1 cellular context compared by ENCODE assay signal in the genomic region with DNA sequence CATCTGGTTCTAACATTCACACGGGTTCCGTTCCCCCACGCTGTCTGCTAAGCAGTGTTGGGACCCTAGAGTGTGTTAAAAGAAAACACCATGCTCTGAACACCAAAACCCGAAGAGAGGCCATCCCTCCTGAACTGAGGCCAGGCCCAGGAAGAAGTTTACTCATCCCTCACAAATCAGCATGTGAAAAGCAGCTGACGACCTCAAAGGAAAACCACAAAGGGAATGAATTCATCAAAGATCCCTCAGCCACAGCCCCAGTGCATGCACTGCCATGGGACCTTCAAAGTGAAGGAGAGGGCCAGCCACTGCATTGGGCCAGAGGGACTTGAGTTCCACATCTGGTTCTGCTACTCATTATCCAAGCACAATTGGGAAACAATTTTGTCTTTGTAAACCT.
A peak's percentile ranks its signal among the peaks of the same experiment; 100 is the strongest.
TF ChIP-seq lines count a peak whose summit lies in the region.

No MANE protein-coding gene starts in this region.

TF ChIP-seq in H1, 55 proteins besides CTCF, POLR2A, EP300 and RAD21:
- peak; percentile 32 for TF ChIP-seq NANOG (IDR thresholded peaks at IDR 0.05; ENCODE audit: insufficient read depth, low read depth, low read length, poor library complexity, severe bottlenecking)
- no peak for TF ChIP-seq RBBP5 (IDR thresholded peaks at IDR 0.05; ENCODE audit: borderline replicate concordance, low read depth, low read length)
- no peak for TF ChIP-seq TBP (IDR thresholded peaks at IDR 0.05; ENCODE audit: low read depth, low read length)
TF ChIP-seq in H1: peak in this region for 1.
